In genomic region chr1:110749960-110750359, GRCh38 we compare ENCODE assay signal across 14 cellular contexts.
"Had no signal": no experiment of that assay in that cellular context is flagged by ENCODE, and none has a peak within 500 bp of the region (broad histone marks: within the 10 kb centered on the region; RNA-seq: fewer than 3 reads in every experiment).

No MANE protein-coding gene starts in this region.

- ATAC-seq: activated CD4-positive, CD25-positive, alpha-beta regulatory T cell treated with anti-CD3 and anti-CD28 coated beads, Interleukin-2, amount 50 U/mL, for 24 hours; left colon; mucosa of descending colon; naive thymus-derived CD8-positive, alpha-beta T cell; psoas muscle; right lobe of liver; stimulated activated memory B cell treated with anti-CD40 and anti-IgM and Interleukin-4, amounts not matched to agents 10 μg/mL and 1 μg/mL and 100 μg/mL, for 72 hours had no signal

- H3K4me3 ChIP-seq: esophagus muscularis mucosa, mucosa of descending colon, psoas muscle, right lobe of liver, spleen had no signal

- DNase-seq: activated effector memory CD4-positive, alpha-beta T cell treated with Interleukin-2 at 50 U/mL for 16 hours; activated T-cell treated with anti-CD3 and anti-CD28 coated beads, Interleukin-2, amount 50 U/mL, for 24 hours; amniotic stem cell; left colon; mucosa of descending colon; naive thymus-derived CD8-positive, alpha-beta T cell; psoas muscle; right lobe of liver; spleen; stimulated activated CD4-positive, alpha-beta T cell treated with anti-CD3 and anti-CD28 coated beads, Interleukin-1b, Interleukin-23, amount 100 ng/mL, for 48 hours; trophoblast cell had no signal

- H3K4me1 ChIP-seq: psoas muscle, right lobe of liver, spleen had no signal

- H3K27me3 ChIP-seq: right lobe of liver had no signal

- H3K27ac ChIP-seq: esophagus muscularis mucosa, psoas muscle, right lobe of liver, spleen had no signal

- H3K36me3 ChIP-seq: esophagus muscularis mucosa, right lobe of liver, spleen had no signal

- H3K9me3 ChIP-seq: esophagus muscularis mucosa, mucosa of descending colon, psoas muscle, right lobe of liver, spleen had no signal
